Comparison of ENCODE assay signal across 8 cellular contexts in genomic region chr2:196592331-196592911, GRCh38. TPM values are rescaled to one million over a fixed set of nuclear protein-coding genes. Genes with fewer than 3 reads are reported as not detected.
DNase-seq lines count a peak whose midpoint lies in the region; ATAC-seq and TF ChIP-seq lines count a peak whose summit lies in the region.

No MANE protein-coding gene starts in this region.

- ATAC-seq in GM18519 (IDR thresholded peaks at IDR 0.05; ENCODE audit: low FRiP score, unreplicated experiment) (peak; percentile 22), HG03432 (IDR thresholded peaks at IDR 0.05; ENCODE audit: unreplicated experiment) (peak; percentile 18), upper lobe of left lung (ENCODE audit: low FRiP score in 2 of 2) (peak; percentile 23 to 34)

- POLR2A ChIA-PET in AG04450 (lab: Yijun Ruan, JAX) = no interaction called here

- H3K9me3 ChIP-seq in AG04450 (ENCODE audit: control insufficient read depth, insufficient read depth, low read length) (no peaks in the 10 kb centered on the region; the same call in 1 of the 2 replicates), upper lobe of left lung (no peaks in the 10 kb centered on the region)

- TF ChIP-seq CTCF in AG04450 (IDR thresholded peaks at IDR 0.05; ENCODE audit: low read depth, low read length) = peak; percentile 22; the same call in 1 of the 2 replicates
- no peak for TF ChIP-seq CTCF in upper lobe of left lung (IDR thresholded peaks at IDR 0.05)

- 0 to 3% methylated on average over 6 to 24 of the region's 48 CpGs for WGBS in upper lobe of left lung, 2 donors

- no peak for TF ChIP-seq EP300 in upper lobe of left lung (IDR thresholded peaks at IDR 0.05)

- DNase-seq in AG04450 (ENCODE audit: low read depth, low spot score) = no peak
- DNase-seq in RPMI7951 (ENCODE audit: low read depth) = peak; percentile 66
- peak; percentile 76 for DNase-seq in ecto neural progenitor cell (ENCODE audit: low spot score)
- DNase-seq in medulla oblongata (ENCODE audit: extremely low spot score) = peak; percentile 56
- peak in 1 of 2 donors; percentile 34 for DNase-seq in upper lobe of left lung
- DNase-seq in activated CD4-positive, CD25-positive, alpha-beta regulatory T cell (lab: John Stamatoyannopoulos, UW) = no peak

- H3K27me3 ChIP-seq in AG04450 (ENCODE audit: control insufficient read depth, insufficient read depth, low read length) (no peaks in the 10 kb centered on the region), upper lobe of left lung (peaks cover 0 to 8% (median 4%) of the 10 kb centered on the region in 4 donors)

- CTCF ChIA-PET in AG04450 (lab: Charles Lee) = interaction anchor here (0.6 to 2.9 kb wide), 8 partner anchors 15 to 525 kb away, joined by 3 to 9 read pairs (median 5); partner anchors contain the start of gene DNAH7

- H3K27ac ChIP-seq in AG04450 (ENCODE audit: low read depth, low read length) (no peak overlapping the region), upper lobe of left lung (peak overlapping the region in 1 of 4 donors; percentile 73)

- no peak for TF ChIP-seq POLR2A in upper lobe of left lung (IDR thresholded peaks at IDR 0.05)

- peaks cover 0 to 24% (median 6%) of the 10 kb centered on the region in 4 donors for H3K4me1 ChIP-seq in upper lobe of left lung

- no peaks in the 10 kb centered on the region for H3K36me3 ChIP-seq in upper lobe of left lung

- H3K4me3 ChIP-seq in AG04450 (ENCODE audit: low read depth, low read length) (peak overlapping the region; percentile 75), upper lobe of left lung (peak overlapping the region in 3 of 4 donors; percentile 66 to 80 (median 72))

RNA-seq across cellular contexts. Expression of gene HECW2, which starts 0.9 kb away (rescaled TPM):
- 2.3 and 2.9 TPM in 2 replicates for polyA plus RNA-seq in AG04450 (2011; rRNA removed)
- polyA minus RNA-seq in AG04450 (2011; rRNA and poly(A)+ RNA removed) = 10.8 and 13.9 TPM in 2 replicates
- 9.7 and 11.4 TPM in 2 replicates for total RNA-seq in RPMI7951 (2014; rRNA removed; shearing (Covaris generic))
- total RNA-seq in upper lobe of left lung = 10 to 100 TPM; 34.9 to 72.8 (median 48.4) TPM

RNA-seq across cellular contexts. Expression of gene CCDC150, which starts 47.1 kb away (rescaled TPM):
- polyA plus RNA-seq in AG04450 (2011; rRNA removed) = 1.3 and 1.5 TPM in 2 replicates
- polyA minus RNA-seq in AG04450 (2011; rRNA and poly(A)+ RNA removed) = 1.6 and 3.5 TPM in 2 replicates
- total RNA-seq in RPMI7951 (2014; rRNA removed; shearing (Covaris generic)) = 11.7 and 13.6 TPM in 2 replicates
- total RNA-seq in upper lobe of left lung = 1 to 10 TPM; 1.2 to 4.2 (median 2.3) TPM

Comparison
In these comparisons a context has a peak if more than half of its experiments do, and no peak if none do; other contexts are left out.
1. DNase-seq: peak in RPMI7951 (single experiment), ecto neural progenitor cell (single experiment) and medulla oblongata (single experiment); none in AG04450 (single experiment) and activated CD4-positive, CD25-positive, alpha-beta regulatory T cell (0 of 4).
2. Peak in every context shown above with its lines, with median percentiles within 50 percentile points of each other: ATAC-seq.